ENCODE assay signal across 25 cellular contexts in the genomic region with DNA sequence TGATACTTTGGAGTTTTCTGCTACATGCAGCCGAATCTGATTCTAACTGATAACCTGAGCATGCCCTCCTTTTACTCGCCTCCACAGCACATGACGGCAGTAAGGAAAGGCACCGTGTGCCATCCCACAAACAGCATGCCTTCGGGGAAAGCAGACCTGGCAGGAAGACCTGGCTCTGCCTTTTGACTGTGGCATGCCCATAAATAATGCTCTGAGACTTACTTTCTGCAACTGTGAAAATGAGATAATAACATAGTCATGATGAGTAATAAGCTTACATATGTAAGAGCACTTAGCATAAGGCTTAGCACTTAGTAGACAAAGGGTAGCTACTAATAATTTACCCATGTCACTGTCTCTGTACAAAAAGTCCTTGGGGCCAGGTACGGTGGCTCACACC. TPM values are rescaled to one million over a fixed set of nuclear protein-coding genes. Genes with fewer than 3 reads are reported as not detected.
DNase-seq lines count a peak whose midpoint lies in the region; ATAC-seq, FAIRE-seq and TF ChIP-seq lines count a peak whose summit lies in the region.
"Had no signal": no experiment of that assay in that cellular context is flagged by ENCODE, and none has a peak within 500 bp of the region (broad histone marks: within the 10 kb centered on the region; RNA-seq: fewer than 3 reads in every experiment).

No MANE protein-coding gene starts in this region.

- BruUV-seq in MCF 10A (replicated peaks; lab: Mats Ljungman, UMichigan) = no TSS peak

- H3K79me2 ChIP-seq in SK-N-SH (ENCODE audit: insufficient read depth) = no peaks in the 10 kb centered on the region

- H3K27me3 ChIP-seq in breast epithelium = no peaks in the 10 kb centered on the region
- H3K27me3 ChIP-seq in SK-N-SH (ENCODE audit: insufficient read depth) = no peaks in the 10 kb centered on the region
- no peaks in the 10 kb centered on the region for H3K27me3 ChIP-seq in tibial artery
- H3K27me3 ChIP-seq: cardiac muscle cell, SJSA1 had no signal

- H3K9me3 ChIP-seq in breast epithelium = no peaks in the 10 kb centered on the region
- no peaks in the 10 kb centered on the region for H3K9me3 ChIP-seq in SK-N-SH
- H3K9me3 ChIP-seq in tibial artery = no peaks in the 10 kb centered on the region
- H3K9me3 ChIP-seq: A549, HAP-1, left ventricle myocardium inferior, SJSA1 had no signal

- CTCF ChIA-PET in MCF 10A (lab: Yijun Ruan, JAX) (interaction anchor here (0.7 to 3.5 kb wide), 5 partner anchors 11 to 483 kb away, joined by 3 to 12 read pairs (median 3); no protein-coding TSS in a partner anchor), SK-N-SH (lab: Yijun Ruan, JAX) (interaction anchor here (1.7 to 3.5 kb wide), 2 partner anchors 10 to 483 kb away, joined by 6 to 18 read pairs; no protein-coding TSS in a partner anchor)

- FAIRE-seq in frontal cortex (lab: Jason Lieb, UNC) = no peak
- FAIRE-seq: A549, GM12892 had no signal

- peak overlapping the region; percentile 26 for H3K27ac Mint-ChIP-seq in MCF 10A (ENCODE audit: low read depth, unreplicated experiment)
- H3K27ac Mint-ChIP-seq in type B pancreatic cell = peak overlapping the region; percentile 13
- H3K27ac Mint-ChIP-seq: activated CD8-positive, alpha-beta memory T cell treated with anti-CD3 and anti-CD28 coated beads, Interleukin-2, amount 10 ng/mL, durations not matched to agents 7 days and 5 days; activated naive CD8-positive, alpha-beta T cell treated with anti-CD3 and anti-CD28 coated beads, Interleukin-2, amount 50 U/mL, for 24 hours; dendritic cell treated with granulocyte-macrophage colony-stimulating factor and Interleukin-4, amounts not matched to agents 40 ng/mL and 50 ng/mL, for 4 days had no signal

- WGBS in SK-N-SH (ENCODE audit: low lambda C conversion rate) = 84% methylated on average over 6 of the region's 6 CpGs

- no peak overlapping the region for H3K9ac ChIP-seq in SK-N-SH
- H3K9ac ChIP-seq: KMS-11 had no signal

- DNase-seq in MCF 10A (ENCODE audit: unreplicated experiment) (peak; percentile 63), breast epithelium (ENCODE audit: low spot score in 2 of 2) (no peak), SK-N-SH (no peak), type B pancreatic cell (ENCODE audit: extremely low spot score, unreplicated experiment) (no peak), tibial artery (no peak), frontal cortex (ENCODE audit: low spot score in 2 of 2) (no peak)
- DNase-seq: activated CD4-positive, alpha-beta T cell treated with anti-CD3 and anti-CD28 coated beads for 1 hour; activated CD8-positive, alpha-beta memory T cell treated with anti-CD3 and anti-CD28 coated beads, Interleukin-2, amount 10 ng/mL, durations not matched to agents 7 days and 5 days; activated naive CD8-positive, alpha-beta T cell treated with anti-CD3 and anti-CD28 coated beads, Interleukin-2, amount 50 U/mL, for 24 hours; C1 segment of cervical spinal cord; glutamatergic neuron; left ventricle myocardium inferior; NCI-H1092 treated with DMSO at 0.1 percent for 48 hours; NCI-H2081 treated with DMSO at 0.1 percent for 48 hours; NCI-H748 treated with DMSO at 0.1 percent for 48 hours; substantia nigra had no signal

- H3K4me3 Mint-ChIP-seq in MCF 10A (ENCODE audit: unreplicated experiment) = no peak overlapping the region
- no peak overlapping the region for H3K4me3 Mint-ChIP-seq in type B pancreatic cell
- H3K4me3 Mint-ChIP-seq: activated CD8-positive, alpha-beta memory T cell treated with anti-CD3 and anti-CD28 coated beads, Interleukin-2, amount 10 ng/mL, durations not matched to agents 7 days and 5 days; activated naive CD8-positive, alpha-beta T cell treated with anti-CD3 and anti-CD28 coated beads, Interleukin-2, amount 50 U/mL, for 24 hours; dendritic cell treated with granulocyte-macrophage colony-stimulating factor and Interleukin-4, amounts not matched to agents 40 ng/mL and 50 ng/mL, for 4 days had no signal

- H3K27me3 Mint-ChIP-seq in MCF 10A (ENCODE audit: insufficient read depth, unreplicated experiment) (no peaks in the 10 kb centered on the region), type B pancreatic cell (no peaks in the 10 kb centered on the region)
- H3K27me3 Mint-ChIP-seq: activated CD8-positive, alpha-beta memory T cell treated with anti-CD3 and anti-CD28 coated beads, Interleukin-2, amount 10 ng/mL, durations not matched to agents 7 days and 5 days; activated naive CD8-positive, alpha-beta T cell treated with anti-CD3 and anti-CD28 coated beads, Interleukin-2, amount 50 U/mL, for 24 hours; dendritic cell treated with granulocyte-macrophage colony-stimulating factor and Interleukin-4, amounts not matched to agents 40 ng/mL and 50 ng/mL, for 4 days had no signal

- H3F3A ChIP-seq in SK-N-SH (replicated peaks; ENCODE audit: insufficient read depth) = no peaks in the 10 kb centered on the region

- H3K27ac ChIP-seq in breast epithelium (no peak overlapping the region), SK-N-SH (ENCODE audit: low read depth in 2 of 2, low read length in 1 of 2) (no peak overlapping the region), tibial artery (no peak overlapping the region)
- H3K27ac ChIP-seq: A549, cardiac muscle cell, KMS-11, left ventricle myocardium inferior, SJSA1 had no signal

- H3K4me2 ChIP-seq in SK-N-SH = no peak overlapping the region
- H3K4me2 ChIP-seq: A549, KMS-11 had no signal

- intact Hi-C loops in MCF 10A (cut with micrococcal nuclease) (no loop called here), breast epithelium (cut with DNase I; ENCODE audit: low total_unique reads) (no loop called here), tibial artery (cut with DNase I; ENCODE audit: low total_unique reads) (no loop called here)

- H3K36me3 Mint-ChIP-seq in MCF 10A (ENCODE audit: insufficient read depth, unreplicated experiment) (peaks cover 8% of the 10 kb centered on the region), type B pancreatic cell (peaks cover 28% of the 10 kb centered on the region)

- no peak for TF ChIP-seq EP300 in SK-N-SH (IDR thresholded peaks at IDR 0.05; ENCODE audit: borderline replicate concordance in 1 of 2, low read depth in 1 of 2, low read length in 1 of 2)

- H3K36me3 ChIP-seq in breast epithelium (no peaks in the 10 kb centered on the region), SK-N-SH (replicated peaks in 1 of 2; ENCODE audit: control insufficient read depth in 1 of 2, insufficient read depth in 2 of 2, low read length in 1 of 2) (peaks cover 0 to 10% of the 10 kb centered on the region in 2 experiments), tibial artery (peaks cover 0 to 11% (median 0%) of the 10 kb centered on the region in 3 donors)
- H3K36me3 ChIP-seq: cardiac muscle cell, SJSA1 had no signal

- POLR2A ChIA-PET in MCF 10A (lab: Yijun Ruan, JAX) = interaction anchor here (0.7 to 1.4 kb wide), 2 partner anchors 9 to 59 kb away, joined by 3 to 7 read pairs; no protein-coding TSS in a partner anchor
- POLR2A ChIA-PET in SK-N-SH (lab: Yijun Ruan, JAX) = no interaction called here

- H3K4me1 Mint-ChIP-seq in MCF 10A (ENCODE audit: insufficient read depth, unreplicated experiment) = peaks cover 16% of the 10 kb centered on the region
- H3K4me1 Mint-ChIP-seq in type B pancreatic cell (ENCODE audit: unreplicated experiment) = peaks cover 15% of the 10 kb centered on the region
- H3K4me1 Mint-ChIP-seq: activated CD8-positive, alpha-beta memory T cell treated with anti-CD3 and anti-CD28 coated beads, Interleukin-2, amount 10 ng/mL, durations not matched to agents 7 days and 5 days had no signal

- H3K9me3 Mint-ChIP-seq in MCF 10A (ENCODE audit: unreplicated experiment) (no peaks in the 10 kb centered on the region), type B pancreatic cell (no peaks in the 10 kb centered on the region)
- H3K9me3 Mint-ChIP-seq: activated naive CD8-positive, alpha-beta T cell treated with anti-CD3 and anti-CD28 coated beads, Interleukin-2, amount 50 U/mL, for 24 hours; dendritic cell treated with granulocyte-macrophage colony-stimulating factor and Interleukin-4, amounts not matched to agents 40 ng/mL and 50 ng/mL, for 4 days had no signal

- H2AFZ ChIP-seq in SK-N-SH (ENCODE audit: low read depth) = no peak overlapping the region

- H3K4me3 ChIP-seq in breast epithelium (no peak overlapping the region), SK-N-SH (ENCODE audit: low read depth in 2 of 2, low read length in 1 of 2) (no peak overlapping the region), tibial artery (no peak overlapping the region)
- H3K4me3 ChIP-seq: A549, cardiac muscle cell, HAP-1, left ventricle myocardium inferior, SJSA1 had no signal

- H3K4me1 ChIP-seq in breast epithelium (no peaks in the 10 kb centered on the region), SK-N-SH (ENCODE audit: control insufficient read depth in 1 of 2, insufficient read depth in 2 of 2, low read depth in 1 of 2, low read length in 1 of 2) (no peaks in the 10 kb centered on the region; a peak in 2 of 4 replicates), tibial artery (no peaks in the 10 kb centered on the region)
- H3K4me1 ChIP-seq: A549, HAP-1, left ventricle myocardium inferior, SJSA1 had no signal

- H4K20me1 ChIP-seq in SK-N-SH (ENCODE audit: insufficient read depth) = no peaks in the 10 kb centered on the region

- TF ChIP-seq CTCF in MCF 10A (IDR thresholded peaks at IDR 0.05; ENCODE audit: unreplicated experiment) (no peak), breast epithelium (IDR thresholded peaks at IDR 0.05) (no peak), SK-N-SH (IDR thresholded peaks at IDR 0.05) (no peak), type B pancreatic cell (conservative IDR thresholded peaks at IDR 0.05) (no peak), tibial artery (IDR thresholded peaks at IDR 0.05) (no peak)

- no peaks in the 10 kb centered on the region for H3K9me2 ChIP-seq in SK-N-SH

- peak; percentile 90 for ATAC-seq in esophagus mucosa
- no peak for ATAC-seq in HG02885 (IDR thresholded peaks at IDR 0.05; ENCODE audit: poor library complexity, unreplicated experiment)
- ATAC-seq: A549; activated CD8-positive, alpha-beta memory T cell treated with anti-CD3 and anti-CD28 coated beads, Interleukin-2, amount 10 ng/mL, durations not matched to agents 7 days and 5 days; activated naive CD8-positive, alpha-beta T cell treated with anti-CD3 and anti-CD28 coated beads, Interleukin-2, amount 50 U/mL, for 24 hours had no signal

- TF ChIP-seq RAD21 in SK-N-SH (IDR thresholded peaks at IDR 0.05; ENCODE audit: low read length) = no peak

- no peak for TF ChIP-seq POLR2A in breast epithelium (IDR thresholded peaks at IDR 0.05)

TF ChIP-seq in SK-N-SH, 30 proteins besides CTCF, POLR2A, EP300 and RAD21 (continues in another document):
- no peak for TF ChIP-seq SMC3 (IDR thresholded peaks at IDR 0.05; ENCODE audit: low read depth, low read length)

RNA-seq across cellular contexts. Expression of a gene that starts 32.9 kb away (rescaled TPM):
- total RNA-seq in MCF 10A (2022) = 28.5 and 34.5 TPM in 2 replicates
- total RNA-seq in breast epithelium = 10 to 100 TPM; 19.0 to 51.5 (median 30.2) TPM
- polyA plus RNA-seq in SK-N-SH (2012; rRNA removed) = 21.1 and 21.9 TPM in 2 replicates
- 24.4 and 25.3 TPM in 2 replicates for polyA plus RNA-seq in SK-N-SH (2012; cell fraction: cytosol; rRNA removed)
- polyA plus RNA-seq in SK-N-SH (2012; cell fraction: nucleus; rRNA removed) = 9.3 and 9.7 TPM in 2 replicates
- total RNA-seq in esophagus mucosa = 16.0 TPM
- total RNA-seq in type B pancreatic cell (ENCODE audit: low replicate concordance) = 22.7 and 27.6 TPM in 2 replicates
- 6.1 TPM for total RNA-seq in frontal cortex
